ENCODE assay signal across 8 cellular contexts in genomic region chr10:97713828-97714400, GRCh38. TPM values are rescaled to one million over a fixed set of nuclear protein-coding genes. Genes with fewer than 3 reads are reported as not detected.
A peak's percentile ranks its signal among the peaks of the same experiment; 100 is the strongest.
DNase-seq lines count a peak whose midpoint lies in the region; ATAC-seq and TF ChIP-seq lines count a peak whose summit lies in the region.

No MANE protein-coding gene starts in this region.

- peaks cover 32% of the 10 kb centered on the region for H3K36me3 Mint-ChIP-seq in HFFc6 (ENCODE audit: low read depth)

- H3K9me3 Mint-ChIP-seq in HFFc6, result no peaks in the 10 kb centered on the region

- H3K27me3 Mint-ChIP-seq in HFFc6 (ENCODE audit: insufficient read depth), result peaks cover 2% of the 10 kb centered on the region

- DNase-seq in NCI-H187 (lab: John Stamatoyannopoulos, UW) (peak; percentile 4 to 24), NCI-H187 treated with DMSO at 0.1 percent for 48 hours (lab: John Stamatoyannopoulos, UW) (no peak), HFFc6 (peak; percentile 75), NCI-H1105 treated with DMSO at 0.1 percent for 48 hours (lab: John Stamatoyannopoulos, UW) (peak; percentile 31), dermis microvascular lymphatic vessel endothelial cell (ENCODE audit: low read depth in 2 of 2) (peak; percentile 50 to 84), left lung (peak; percentile 77 to 92)
- peak; percentile 32 for DNase-seq in activated CD4-positive, alpha-beta T cell treated with anti-CD3 and anti-CD28 coated beads for 1 hour
- DNase-seq in stimulated activated CD4-positive, alpha-beta T cell treated with anti-CD3 and anti-CD28 coated beads, Interleukin-4, amount 100 ng/mL, for 1 hour, result peak; percentile 57

- no peaks in the 10 kb centered on the region for H3K9me3 ChIP-seq in left lung

- peak overlapping the region; percentile 67 to 74 for H3K4me3 ChIP-seq in left lung

- H3K36me3 ChIP-seq in left lung, result peaks cover 0 to 12% of the 10 kb centered on the region in 2 donors

- peak overlapping the region; percentile 97 for H3K27ac Mint-ChIP-seq in HFFc6

- TF ChIP-seq CTCF in HFFc6 (IDR thresholded peaks at IDR 0.05) (peak; percentile 62), left lung (IDR thresholded peaks at IDR 0.05) (no peak)

- ATAC-seq in left lung, result peak; percentile 64

- peak overlapping the region; percentile 93 to 95 for H3K27ac ChIP-seq in left lung

- H3K4me1 Mint-ChIP-seq in HFFc6 (ENCODE audit: low read depth), result peaks cover 69% of the 10 kb centered on the region

- intact Hi-C loops in left lung (cut with DNase I), result no loop called here

- H3K4me3 Mint-ChIP-seq in HFFc6, result peak overlapping the region; percentile 96

- peaks cover 0 to 4% of the 10 kb centered on the region in 2 donors for H3K27me3 ChIP-seq in left lung

- peaks cover 25 to 76% of the 10 kb centered on the region in 2 donors for H3K4me1 ChIP-seq in left lung

RNA-seq across cellular contexts. Expression of gene MARVELD1, which starts 0.4 kb away (rescaled TPM):
- 10 to 100 TPM; 76.7 to 94.7 (median 80.9) TPM for total RNA-seq in HFFc6 (2021; fragmentation: NEBNext Ultra II Directional; extraction: Animal tissue kit (Norgen Biotek cat#: 25700))
- total RNA-seq in dermis microvascular lymphatic vessel endothelial cell (10.5 and 14.0 TPM in 2 replicates), left lung (10 to 100 TPM; 48.1 to 58.4 TPM)

RNA-seq across cellular contexts. Expression of gene ZFYVE27, which starts 23.0 kb away (rescaled TPM):
- 10 to 100 TPM; 16.6 to 23.0 (median 18.3) TPM for total RNA-seq in HFFc6 (2021; fragmentation: NEBNext Ultra II Directional; extraction: Animal tissue kit (Norgen Biotek cat#: 25700))
- total RNA-seq in dermis microvascular lymphatic vessel endothelial cell (10.0 and 17.6 TPM in 2 replicates), left lung (10 to 100 TPM; 20.6 to 23.2 TPM)

RNA-seq across cellular contexts. Expression of gene AVPI1, which starts 26.9 kb away (rescaled TPM):
- 10 to 100 TPM; 28.2 to 44.8 (median 39.5) TPM for total RNA-seq in HFFc6 (2021; fragmentation: NEBNext Ultra II Directional; extraction: Animal tissue kit (Norgen Biotek cat#: 25700))
- total RNA-seq in dermis microvascular lymphatic vessel endothelial cell, result 3.0 and 5.3 TPM in 2 replicates
- total RNA-seq in left lung, result 10 to 100 TPM; 15.2 to 19.7 TPM

RNA-seq across cellular contexts. Expression of gene SFRP5, which starts 57.9 kb away (rescaled TPM):
- not detected for total RNA-seq in HFFc6 (2021; fragmentation: NEBNext Ultra II Directional; extraction: Animal tissue kit (Norgen Biotek cat#: 25700))
- total RNA-seq in dermis microvascular lymphatic vessel endothelial cell (not detected in 2 replicates), left lung (1 to 10 TPM in 1 of 2 donors, under 1 TPM in 1; 0.24 to 1.9 TPM)
